ENCODE assay signal across 10 cellular contexts in the genomic region with DNA sequence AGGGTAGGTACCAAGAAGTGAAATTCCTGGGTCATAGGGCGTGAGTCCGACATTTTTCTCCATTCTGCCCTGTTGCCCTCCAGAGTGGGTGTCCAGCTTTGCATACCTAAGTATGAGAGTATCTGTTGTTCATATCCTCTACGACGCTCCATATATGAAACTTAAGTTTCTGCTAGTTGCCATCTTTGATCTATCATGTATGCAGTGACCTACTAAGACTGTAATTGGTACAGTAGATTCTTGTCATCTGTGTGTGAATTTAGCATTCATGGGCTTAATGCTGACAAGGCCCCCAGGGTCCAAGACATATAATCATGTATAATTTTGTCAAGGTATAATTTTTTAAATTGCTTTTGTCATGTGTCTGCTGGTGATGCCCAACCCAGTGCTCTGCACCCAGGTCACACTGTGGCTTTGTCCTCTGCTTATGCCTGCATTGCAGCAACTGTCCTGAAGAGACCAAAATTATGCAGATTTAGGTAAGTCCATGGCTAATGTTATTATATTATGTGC. TPM values are rescaled to one million over a fixed set of nuclear protein-coding genes. Genes with fewer than 3 reads are reported as not detected.
DNase-seq lines count a peak whose midpoint lies in the region; ATAC-seq, FAIRE-seq and TF ChIP-seq lines count a peak whose summit lies in the region.
"Had no signal": no experiment of that assay in that cellular context is flagged by ENCODE, and none has a peak within 500 bp of the region (broad histone marks: within the 10 kb centered on the region; RNA-seq: fewer than 3 reads in every experiment).

No MANE protein-coding gene starts in this region.

- H3K9me3 ChIP-seq in K562 (replicated peaks; ENCODE audit: control insufficient read depth, insufficient read depth, low read depth, low read length) (no peaks in the 10 kb centered on the region), liver (ENCODE audit: control insufficient read depth in 4 of 4, low read length in 3 of 4) (no peaks in the 10 kb centered on the region)

- no peak overlapping the region for H3K4me3 Mint-ChIP-seq in stimulated activated naive CD8-positive, alpha-beta T cell treated with anti-CD3 and anti-CD28 coated beads, Interleukin-15, Interleukin-2, amounts not matched to agents 100 ng/mL and 50 ng/mL, for 24 hours
- peak overlapping the region in 1 of 2 donors; percentile 41 for H3K4me3 Mint-ChIP-seq in stimulated activated naive CD8-positive, alpha-beta T cell treated with anti-CD3 and anti-CD28 coated beads, Interleukin-15, amount 100 ng/mL, for 72 hours

- peaks cover 90% of the 10 kb centered on the region for H3K4me1 Mint-ChIP-seq in stimulated activated naive CD8-positive, alpha-beta T cell treated with anti-CD3 and anti-CD28 coated beads, Interleukin-15, Interleukin-2, amounts not matched to agents 100 ng/mL and 50 ng/mL, for 24 hours (ENCODE audit: low read depth)
- H3K4me1 Mint-ChIP-seq in stimulated activated naive CD8-positive, alpha-beta T cell treated with anti-CD3 and anti-CD28 coated beads, Interleukin-15, amount 100 ng/mL, for 72 hours = peaks cover 86% of the 10 kb centered on the region

- H3K27ac ChIP-seq in K562 (ENCODE audit: extremely low read depth, low read depth, low read length) (no peak overlapping the region), liver (ENCODE audit: low read depth in 1 of 2, low read length in 2 of 2) (peak overlapping the region; percentile 52 to 72)

- WGBS in K562 (ENCODE audit: insufficient coverage, low coverage, missing lambda C conversion rate) = 94% methylated on average over 4 of the region's 4 CpGs
- 62% methylated on average over 4 of the region's 4 CpGs for whole genome bisulfite sequencing in liver

- H3K9me1 ChIP-seq in K562 (ENCODE audit: control insufficient read depth, insufficient read depth, low read length) = peaks cover 6% of the 10 kb centered on the region

- in situ Hi-C loops in K562 (cut with MboI) = no loop called here

- H3K9ac ChIP-seq in K562 (ENCODE audit: insufficient read depth in 1 of 2, low read depth in 2 of 2, low read length in 2 of 2) (no peak overlapping the region), liver (ENCODE audit: low read depth in 1 of 2, low read length in 2 of 2) (no peak overlapping the region)

- POLR2A ChIA-PET in K562 (lab: Yijun Ruan, JAX) = interaction anchor here (1.2 to 3.4 kb wide), 7 partner anchors 10 to 75 kb away, joined by 3 to 49 read pairs (median 5); partner anchors contain the start of gene NEAT1

- no peak for TF ChIP-seq CTCF in K562 (IDR thresholded peaks at IDR 0.05 in 2 of 3, conservative IDR thresholded peaks at IDR 0.05 in 1 of 3; ENCODE audit: insufficient read depth in 2 of 3, low read depth in 1 of 3, low read length in 3 of 3)
- peak; percentile 4 for TF ChIP-seq CTCF in liver (IDR thresholded peaks at IDR 0.05; ENCODE audit: low read depth, low read length, missing input control)

- CTCF ChIA-PET in K562 (lab: Yijun Ruan, JAX; ENCODE audit: low intra/inter-chr PET ratio) = no interaction called here

- TF ChIP-seq POLR2A in K562 (conservative IDR thresholded peaks at IDR 0.05) = peak; percentile 47

- no peak overlapping the region for H3K4me2 ChIP-seq in K562 (ENCODE audit: insufficient read depth, low read length)

- no peak overlapping the region for H2AFZ ChIP-seq in K562 (ENCODE audit: low read depth, low read length)

- H3K27me3 ChIP-seq in K562 (ENCODE audit: control insufficient read depth in 2 of 2, insufficient read depth in 2 of 2, low read length in 2 of 2) (no peaks in the 10 kb centered on the region), liver (ENCODE audit: control insufficient read depth in 4 of 4, insufficient read depth in 4 of 4, low read length in 3 of 4) (no peaks in the 10 kb centered on the region)

- no peaks in the 10 kb centered on the region for H3K9me3 Mint-ChIP-seq in stimulated activated naive CD8-positive, alpha-beta T cell treated with anti-CD3 and anti-CD28 coated beads, Interleukin-15, Interleukin-2, amounts not matched to agents 100 ng/mL and 50 ng/mL, for 24 hours
- H3K9me3 Mint-ChIP-seq in stimulated activated naive CD8-positive, alpha-beta T cell treated with anti-CD3 and anti-CD28 coated beads, Interleukin-15, amount 100 ng/mL, for 72 hours = no peaks in the 10 kb centered on the region

- H4K20me1 ChIP-seq in K562 (replicated peaks; ENCODE audit: control insufficient read depth, insufficient read depth, low read length) = peaks cover 5% of the 10 kb centered on the region; the same call in 1 of the 2 replicates

- H3K4me1 ChIP-seq in K562 (replicated peaks in 1 of 2; ENCODE audit: control insufficient read depth in 2 of 2, insufficient read depth in 2 of 2, low read length in 2 of 2) (peaks cover 3 to 18% of the 10 kb centered on the region in 2 experiments; a peak in 4 of 5 replicates), liver (ENCODE audit: control insufficient read depth in 4 of 4, insufficient read depth in 4 of 4, low read length in 3 of 4) (peaks cover 0 to 60% (median 19%) of the 10 kb centered on the region in 4 donors)

- H3K36me3 ChIP-seq in K562 (ENCODE audit: control insufficient read depth, insufficient read depth, low read length) (peaks cover 89% of the 10 kb centered on the region), liver (ENCODE audit: control insufficient read depth in 4 of 4, insufficient read depth in 3 of 4, low read depth in 1 of 4, low read length in 3 of 4) (peaks cover 2 to 30% (median 12%) of the 10 kb centered on the region in 4 donors)

- no peak overlapping the region for H3K4me3 ChIP-seq in K562
- no peak overlapping the region for H3K4me3 ChIP-seq in liver (ENCODE audit: low read depth in 1 of 3, low read length in 3 of 3)

- TF ChIP-seq RAD21 in K562 (CRISPR knock-in tag; conservative IDR thresholded peaks at IDR 0.05 in 1 of 2, IDR thresholded peaks at IDR 0.05 in 1 of 2) = no peak
- no peak for TF ChIP-seq RAD21 in liver (IDR thresholded peaks at IDR 0.05)

- DNase-seq in stimulated activated naive CD8-positive, alpha-beta T cell treated with anti-CD3 and anti-CD28 coated beads, Interleukin-15, amount 100 ng/mL, for 72 hours = no peak
- DNase-seq in K562 (ENCODE audit: extremely low read depth in 1 of 4, low spot score in 3 of 4) = no peak
- DNase-seq in NCI-H187 (lab: John Stamatoyannopoulos, UW) = no peak
- no peak for DNase-seq in stimulated activated CD4-positive, alpha-beta T cell treated with anti-CD3 and anti-CD28 coated beads, Interleukin-1b, Interleukin-23, amount 100 ng/mL, for 48 hours
- DNase-seq in COLO668 (lab: John Stamatoyannopoulos, UW; ENCODE audit: unreplicated experiment) = no peak
- DNase-seq: DMS79, NCI-H748 treated with DMSO at 0.1 percent for 48 hours had no signal

- H3K79me2 ChIP-seq in K562 (ENCODE audit: control insufficient read depth, insufficient read depth, low read length) = peaks cover 95% of the 10 kb centered on the region

- no peak for FAIRE-seq in K562 (lab: Jason Lieb, UNC)

- BruUV-seq in K562 (replicated peaks; lab: Mats Ljungman, UMichigan) = no TSS peak

- no peak for ATAC-seq in stimulated activated naive CD8-positive, alpha-beta T cell treated with anti-CD3 and anti-CD28 coated beads, Interleukin-15, amount 100 ng/mL, for 72 hours
- ATAC-seq in K562 (no peak), GM21737 (IDR thresholded peaks at IDR 0.05; ENCODE audit: unreplicated experiment) (no peak)

- TF ChIP-seq EP300 in K562 (IDR thresholded peaks at IDR 0.05; ENCODE audit: low read length) = no peak

- intact Hi-C loops in K562 (cut with micrococcal nuclease) = no loop called here

- no peaks in the 10 kb centered on the region for H3K27me3 Mint-ChIP-seq in stimulated activated naive CD8-positive, alpha-beta T cell treated with anti-CD3 and anti-CD28 coated beads, Interleukin-15, Interleukin-2, amounts not matched to agents 100 ng/mL and 50 ng/mL, for 24 hours
- H3K27me3 Mint-ChIP-seq in stimulated activated naive CD8-positive, alpha-beta T cell treated with anti-CD3 and anti-CD28 coated beads, Interleukin-15, amount 100 ng/mL, for 72 hours = no peaks in the 10 kb centered on the region

- H3K27ac Mint-ChIP-seq in stimulated activated naive CD8-positive, alpha-beta T cell treated with anti-CD3 and anti-CD28 coated beads, Interleukin-15, Interleukin-2, amounts not matched to agents 100 ng/mL and 50 ng/mL, for 24 hours = peak overlapping the region; percentile 51
- H3K27ac Mint-ChIP-seq in stimulated activated naive CD8-positive, alpha-beta T cell treated with anti-CD3 and anti-CD28 coated beads, Interleukin-15, amount 100 ng/mL, for 72 hours = peak overlapping the region in 1 of 2 donors; percentile 86

- peaks cover 61% of the 10 kb centered on the region for H3K36me3 Mint-ChIP-seq in stimulated activated naive CD8-positive, alpha-beta T cell treated with anti-CD3 and anti-CD28 coated beads, Interleukin-15, Interleukin-2, amounts not matched to agents 100 ng/mL and 50 ng/mL, for 24 hours (ENCODE audit: low read depth)

RNA-seq across cellular contexts. Expression of gene NEAT1, which starts 12.1 kb away (rescaled TPM):
- total RNA-seq in K562 (2011; cell fraction: chromatin; rRNA removed; ENCODE audit: low replicate concordance) = 684 and 1,510 TPM in 2 replicates
- total RNA-seq in K562 (2011; cell fraction: nucleolus; rRNA removed) = 291 and 321 TPM in 2 replicates
- total RNA-seq in K562 (2011; cell fraction: nucleoplasm; rRNA removed) = 737 and 1,283 TPM in 2 replicates
- total RNA-seq in K562 (2014; rRNA removed) (15.2 and 20.1 TPM in 2 replicates), K562 (2014; rRNA removed; fragmentation: Illumina TruSeq; extraction: Trizol) (62.8 and 76.9 TPM in 2 replicates), K562 (2015; rRNA removed; fragmentation: Illumina TruSeq; extraction: Trizol) (26.3 and 31.5 TPM in 2 replicates), K562 (2021) (129 and 208 TPM in 2 replicates), liver (1,000 to 10,000 TPM in 1 of 2 donors, 10 to 100 TPM in 1; 29.6 to 1,968 TPM)
- polyA plus RNA-seq in K562 (2011; rRNA removed) (56.2 and 171 TPM in 2 replicates), K562 (2014; fragmentation: Illumina TruSeq; extraction: Trizol) (137 and 146 TPM in 2 replicates), K562 (2014; fragmentation: Nextera tagmentation; extraction: Ambion mirVana) (10 to 100 TPM; 22.8 to 30.1 TPM), K562 (2014; rRNA removed) (382 and 389 TPM in 2 replicates), liver (100 to 1,000 TPM in 1 of 2 donors, 10 to 100 TPM in 1; 50.2 to 111 TPM)
- polyA plus RNA-seq in K562 (2011; cell fraction: cytosol; rRNA removed) = 45.5 and 49.2 TPM in 2 replicates
- polyA plus RNA-seq in K562 (2011; cell fraction: nucleus; rRNA removed) = 234 and 651 TPM in 2 replicates
- polyA plus RNA-seq in K562 (2012) = 312 and 328 TPM in 2 replicates
- polyA minus RNA-seq in K562 (2011; rRNA and poly(A)+ RNA removed) = 92.6 and 137 TPM in 2 replicates
- polyA minus RNA-seq in K562 (2011; cell fraction: cytosol; rRNA and poly(A)+ RNA removed) = 19.9 and 35.6 TPM in 2 replicates
- polyA minus RNA-seq in K562 (2011; cell fraction: nucleus; rRNA and poly(A)+ RNA removed) = 168 and 220 TPM in 2 replicates

RNA-seq across cellular contexts. Expression of gene FRMD8, which starts 48.3 kb away (rescaled TPM):
- 28.5 and 83.6 TPM in 2 replicates for total RNA-seq in K562 (2011; cell fraction: chromatin; rRNA removed; ENCODE audit: low replicate concordance)
- total RNA-seq in K562 (2011; cell fraction: nucleolus; rRNA removed) = 89.6 and 96.9 TPM in 2 replicates
- total RNA-seq in K562 (2011; cell fraction: nucleoplasm; rRNA removed) = 32.8 and 36.5 TPM in 2 replicates
- total RNA-seq in K562 (2014; rRNA removed) (34.6 and 46.5 TPM in 2 replicates), K562 (2014; rRNA removed; fragmentation: Illumina TruSeq; extraction: Trizol) (6.2 and 8.6 TPM in 2 replicates), K562 (2015; rRNA removed; fragmentation: Illumina TruSeq; extraction: Trizol) (15.0 and 15.8 TPM in 2 replicates), K562 (2021) (44.2 and 54.5 TPM in 2 replicates), liver (10 to 100 TPM; 20.7 to 22.8 TPM)
- polyA plus RNA-seq in K562 (2011; rRNA removed) (16.0 and 19.9 TPM in 2 replicates), K562 (2014; fragmentation: Illumina TruSeq; extraction: Trizol) (12.0 and 19.4 TPM in 2 replicates), K562 (2014; fragmentation: Nextera tagmentation; extraction: Ambion mirVana) (1 to 10 TPM; 4.5 to 5.0 TPM), K562 (2014; rRNA removed) (33.4 and 41.7 TPM in 2 replicates), liver (1 to 10 TPM; 2.8 to 9.4 TPM)
- 24.0 and 43.0 TPM in 2 replicates for polyA plus RNA-seq in K562 (2011; cell fraction: cytosol; rRNA removed)
- 25.1 and 46.6 TPM in 2 replicates for polyA plus RNA-seq in K562 (2011; cell fraction: nucleus; rRNA removed)
- polyA plus RNA-seq in K562 (2012) = 21.4 and 22.5 TPM in 2 replicates
- 8.4 and 13.5 TPM in 2 replicates for polyA minus RNA-seq in K562 (2011; rRNA and poly(A)+ RNA removed)
- polyA minus RNA-seq in K562 (2011; cell fraction: cytosol; rRNA and poly(A)+ RNA removed) = 21.0 and 21.1 TPM in 2 replicates
- 28.1 and 34.6 TPM in 2 replicates for polyA minus RNA-seq in K562 (2011; cell fraction: nucleus; rRNA and poly(A)+ RNA removed)

RNA-seq across cellular contexts. Expression of gene SLC25A45, which starts 52.3 kb away (rescaled TPM):
- total RNA-seq in K562 (2011; cell fraction: chromatin; rRNA removed; ENCODE audit: low replicate concordance) = 2.5 and 2.9 TPM in 2 replicates
- 2.7 and 3.6 TPM in 2 replicates for total RNA-seq in K562 (2011; cell fraction: nucleolus; rRNA removed)
- total RNA-seq in K562 (2011; cell fraction: nucleoplasm; rRNA removed) = 2.3 and 2.7 TPM in 2 replicates
- 0.82 and 2.3 TPM in 2 replicates for total RNA-seq in K562 (2014; rRNA removed)
- total RNA-seq in K562 (2014; rRNA removed; fragmentation: Illumina TruSeq; extraction: Trizol) = 0.55 and 0.57 TPM in 2 replicates
- total RNA-seq in K562 (2015; rRNA removed; fragmentation: Illumina TruSeq; extraction: Trizol) = 0.40 and 0.45 TPM in 2 replicates
- total RNA-seq in K562 (2021) = 0.92 and 2.2 TPM in 2 replicates
- 0.61 and 0.81 TPM in 2 replicates for polyA plus RNA-seq in K562 (2011; rRNA removed)
- 0.49 and 0.85 TPM in 2 replicates for polyA plus RNA-seq in K562 (2011; cell fraction: cytosol; rRNA removed)
- 1.2 and 3.9 TPM in 2 replicates for polyA plus RNA-seq in K562 (2011; cell fraction: nucleus; rRNA removed)
- 1.3 and 1.4 TPM in 2 replicates for polyA plus RNA-seq in K562 (2012)
- 0.51 and 0.68 TPM in 2 replicates for polyA plus RNA-seq in K562 (2014; fragmentation: Illumina TruSeq; extraction: Trizol)
- polyA plus RNA-seq in K562 (2014; fragmentation: Nextera tagmentation; extraction: Ambion mirVana) = under 1 TPM; 0.15 to 0.34 TPM
- 0.93 and 1.1 TPM in 2 replicates for polyA plus RNA-seq in K562 (2014; rRNA removed)
- polyA minus RNA-seq in K562 (2011; rRNA and poly(A)+ RNA removed) = 0.35 and 0.42 TPM in 2 replicates
- 0.76 and 0.91 TPM in 2 replicates for polyA minus RNA-seq in K562 (2011; cell fraction: cytosol; rRNA and poly(A)+ RNA removed)
- 0.40 and 0.56 TPM in 2 replicates for polyA minus RNA-seq in K562 (2011; cell fraction: nucleus; rRNA and poly(A)+ RNA removed)
- 1 to 10 TPM; 5.1 to 6.8 TPM for total RNA-seq in liver
- 1 to 10 TPM; 4.5 to 5.6 TPM for polyA plus RNA-seq in liver
